15 cellular contexts compared by ENCODE assay signal in the genomic region with DNA sequence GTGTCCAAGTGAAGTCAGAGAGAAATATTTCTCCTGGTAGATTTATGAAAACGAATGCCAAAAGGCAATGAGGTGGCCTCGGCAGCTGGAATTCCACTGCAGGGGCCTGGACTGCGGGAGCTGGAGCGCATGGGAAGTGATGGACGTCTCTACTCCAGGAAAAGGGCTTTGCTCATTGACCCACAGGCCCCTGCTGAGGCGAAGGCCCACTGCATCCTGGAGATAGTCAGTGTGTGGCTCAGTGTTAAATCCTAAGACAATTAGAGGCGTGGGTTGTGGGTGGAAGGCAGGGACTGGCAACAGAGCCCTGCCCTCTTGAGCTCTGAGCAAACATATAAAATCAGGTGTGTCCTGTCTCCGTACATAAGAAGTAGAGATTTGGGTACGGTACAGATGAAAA.
DNase-seq lines count a peak whose midpoint lies in the region; ATAC-seq and TF ChIP-seq lines count a peak whose summit lies in the region.
"Had no signal": no experiment of that assay in that cellular context is flagged by ENCODE, and none has a peak within 500 bp of the region (broad histone marks: within the 10 kb centered on the region; RNA-seq: fewer than 3 reads in every experiment).

No MANE protein-coding gene starts in this region.

- H3K4me1 Mint-ChIP-seq in brain = peaks cover 37% of the 10 kb centered on the region

- H3K36me3 ChIP-seq in BLaER1 = 0 out of 2 replicates have a peak, but pooled peaks cover 8% of the 10 kb centered on the region
- no peaks in the 10 kb centered on the region for H3K36me3 ChIP-seq in PC-3 (ENCODE audit: low read depth, low read length)
- H3K36me3 ChIP-seq in mesodermal cell (ENCODE audit: control insufficient read depth, insufficient read depth, low read length) = no peaks in the 10 kb centered on the region
- no peaks in the 10 kb centered on the region for H3K36me3 ChIP-seq in lower lobe of right lung

- H3K9me3 ChIP-seq in BLaER1 = peaks cover 6% of the 10 kb centered on the region
- H3K9me3 ChIP-seq in PC-3 (ENCODE audit: low read length) = no peaks in the 10 kb centered on the region
- H3K9me3 ChIP-seq in mesodermal cell (ENCODE audit: control insufficient read depth, low read length) = peaks cover 4% of the 10 kb centered on the region
- H3K9me3 ChIP-seq in lower lobe of right lung = no peaks in the 10 kb centered on the region

- peak overlapping the region; percentile 97 for H3K27ac ChIP-seq in BLaER1
- no peak overlapping the region for H3K27ac ChIP-seq in PC-3 (ENCODE audit: low read length)
- peak overlapping the region; percentile 5 for H3K27ac ChIP-seq in mesodermal cell (ENCODE audit: low read depth, low read length, severe bottlenecking)
- H3K27ac ChIP-seq in lower lobe of right lung = no peak overlapping the region

- peak overlapping the region; percentile 79 for H3K9ac ChIP-seq in BLaER1
- H3K9ac ChIP-seq in PC-3 (ENCODE audit: low read length) = no peak overlapping the region

- no peaks in the 10 kb centered on the region for H3K9me2 ChIP-seq in PC-3 (replicated peaks; ENCODE audit: low read length)

- H3K4me3 Mint-ChIP-seq in brain = no peak overlapping the region

- CTCF ChIA-PET in PC-3 (lab: Charles Lee) = no interaction called here

- ATAC-seq in PC-3 (peak; percentile 68), lower lobe of right lung (no peak), GM18498 (IDR thresholded peaks at IDR 0.05; ENCODE audit: unreplicated experiment) (no peak), HG02763 (IDR thresholded peaks at IDR 0.05; ENCODE audit: unreplicated experiment) (no peak)
- ATAC-seq: GM12878 had no signal

- no peaks in the 10 kb centered on the region for H3K27me3 Mint-ChIP-seq in brain

- 80 to 85% methylated on average over 7 to 9 of the region's 9 CpGs for WGBS in mesodermal cell (ENCODE audit: insufficient coverage in 2 of 2), 2 experiments

- no peaks in the 10 kb centered on the region for H3K36me3 Mint-ChIP-seq in brain

- no TSS peak for BruUV-seq in PC-3 (replicated peaks; lab: Mats Ljungman, UMichigan)

- H3K4me3 ChIP-seq in BLaER1 = peak overlapping the region; percentile 47; the same call in 1 of the 2 replicates
- H3K4me3 ChIP-seq in PC-3 (ENCODE audit: low read length) = no peak overlapping the region
- H3K4me3 ChIP-seq in mesodermal cell (ENCODE audit: extremely low read depth, insufficient read depth, low read length, poor library complexity, severe bottlenecking) = no peak overlapping the region
- no peak overlapping the region for H3K4me3 ChIP-seq in lower lobe of right lung
- H3K4me3 ChIP-seq: GM12878 had no signal

- no peak for DNase-seq in PC-3
- DNase-seq in lower lobe of right lung = no peak
- no peak for DNase-seq in NCI-H1048 (lab: John Stamatoyannopoulos, UW)
- DNase-seq: DMS79, HCEC 1CT, KG1, NCI-H187 treated with DMSO at 0.1 percent for 48 hours, NCI-H446 treated with DMSO at 0.1 percent for 48 hours, SIG-M5 had no signal

- H3K4me2 ChIP-seq in BLaER1 = peak overlapping the region; percentile 92
- H3K4me2 ChIP-seq in PC-3 (ENCODE audit: low read length) = no peak overlapping the region

- H3K79me2 ChIP-seq in PC-3 (ENCODE audit: low read length) = no peaks in the 10 kb centered on the region

- H3K9me3 Mint-ChIP-seq in brain = peaks cover 0 to 6% (median 3%) of the 10 kb centered on the region in 5 experiments

- no peak overlapping the region for H2AFZ ChIP-seq in PC-3 (ENCODE audit: low read length)

- TF ChIP-seq CTCF in PC-3 (conservative IDR thresholded peaks at IDR 0.05; ENCODE audit: low read depth, low read length) (no peak), brain (conservative IDR thresholded peaks at IDR 0.05) (no peak), lower lobe of right lung (IDR thresholded peaks at IDR 0.05) (no peak)

- no peaks in the 10 kb centered on the region for H3F3A ChIP-seq in PC-3 (ENCODE audit: low read length, unreplicated experiment)

- H4K20me1 ChIP-seq in BLaER1 = no peaks in the 10 kb centered on the region
- no peaks in the 10 kb centered on the region for H4K20me1 ChIP-seq in PC-3 (ENCODE audit: low read length)

- peak overlapping the region; percentile 39 to 94 (median 67) for H3K27ac Mint-ChIP-seq in brain

- H3K4me1 ChIP-seq in BLaER1 = peaks cover 99% of the 10 kb centered on the region
- peaks cover 4% of the 10 kb centered on the region; the same call in 1 of the 2 replicates for H3K4me1 ChIP-seq in PC-3 (ENCODE audit: insufficient read depth, low read length)
- H3K4me1 ChIP-seq in mesodermal cell (ENCODE audit: control insufficient read depth, insufficient read depth, low read length, poor library complexity, severe bottlenecking) = no peaks in the 10 kb centered on the region
- no peaks in the 10 kb centered on the region for H3K4me1 ChIP-seq in lower lobe of right lung

- POLR2A ChIA-PET in PC-3 (lab: Charles Lee; ENCODE audit: unreplicated experiment) = no interaction called here

- intact Hi-C loops in PC-3 (cut with micrococcal nuclease) = no loop called here
- intact Hi-C loops in lower lobe of right lung (cut with DNase I) = no loop called here

- no peaks in the 10 kb centered on the region for H3K27me3 ChIP-seq in BLaER1
- H3K27me3 ChIP-seq in PC-3 (ENCODE audit: low read length) = no peaks in the 10 kb centered on the region
- no peaks in the 10 kb centered on the region for H3K27me3 ChIP-seq in lower lobe of right lung (ENCODE audit: low read depth)

Comparison
In these comparisons a context has a peak if more than half of its experiments do, and no peak if none do; other contexts are left out.
1. H3K27ac ChIP-seq: peak in BLaER1 (single experiment) and mesodermal cell (single experiment); none in PC-3 (single experiment) and lower lobe of right lung (single experiment).